In the genomic region with DNA sequence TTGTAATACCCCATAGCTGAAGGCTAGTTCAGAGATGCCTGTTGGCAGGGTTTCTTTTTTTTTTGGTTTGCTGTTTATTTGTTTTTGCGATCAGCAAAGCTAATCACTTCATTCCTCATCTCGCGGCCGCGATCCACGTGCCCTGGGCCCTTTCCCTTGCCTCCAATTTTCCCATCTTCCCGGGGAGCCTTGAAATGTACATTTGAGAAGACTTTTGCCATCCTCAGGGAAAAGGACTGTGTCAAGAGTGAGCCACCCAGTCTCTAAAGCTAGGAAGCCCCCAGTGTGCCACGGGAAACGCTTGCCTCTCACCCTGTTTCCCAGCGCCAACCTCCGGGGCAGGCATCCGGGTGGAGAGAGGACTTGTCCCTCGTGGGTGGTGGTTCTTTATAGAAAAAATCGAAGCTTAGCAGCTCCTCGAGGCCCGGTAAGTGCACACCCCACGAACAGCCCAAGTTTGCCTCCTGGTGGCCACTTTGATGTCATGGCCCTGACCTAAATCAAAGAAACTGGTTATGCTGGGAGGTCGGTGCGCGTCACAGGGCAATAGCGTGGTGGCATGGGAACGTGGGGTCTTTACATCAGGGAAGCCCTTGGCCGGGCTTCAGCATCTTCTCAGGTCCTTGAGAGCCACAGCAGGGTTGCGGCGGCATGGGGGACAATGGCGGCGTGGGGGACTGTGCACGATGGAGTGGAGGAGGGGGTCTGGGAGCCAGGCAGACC, we compare ENCODE assay signal across 8 cellular contexts. TPM values are rescaled to one million over a fixed set of nuclear protein-coding genes. Genes with fewer than 3 reads are reported as not detected.
DNase-seq lines count a peak whose midpoint lies in the region; ATAC-seq, FAIRE-seq and TF ChIP-seq lines count a peak whose summit lies in the region.

No MANE protein-coding gene starts in this region.

- CTCF ChIA-PET in K562 (lab: Yijun Ruan, JAX; ENCODE audit: low intra/inter-chr PET ratio), result interaction anchor here (1.7 kb wide), 1 partner anchor 181 kb away, joined by 3 read pairs; no protein-coding TSS in a partner anchor

- WGBS in K562 (ENCODE audit: insufficient coverage, low coverage, missing lambda C conversion rate), result 3% methylated on average over 10 of the region's 28 CpGs

- FAIRE-seq in K562 (lab: Jason Lieb, UNC), result no peak

- in situ Hi-C loops in K562 (cut with MboI), result no loop called here

- no peaks in the 10 kb centered on the region for H3K79me2 ChIP-seq in K562 (ENCODE audit: control insufficient read depth, insufficient read depth, low read length)

- POLR2A ChIA-PET in K562 (lab: Yijun Ruan, JAX), result no interaction called here

- H3K27ac Mint-ChIP-seq in stimulated activated effector memory CD8-positive, alpha-beta T cell treated with anti-CD3 and anti-CD28 coated beads, Interleukin-12 subunit alpha, Interleukin-12 subunit beta, amount 100 ng/mL, for 72 hours, result no peak overlapping the region

- no peak overlapping the region for H3K9ac ChIP-seq in K562 (ENCODE audit: insufficient read depth in 1 of 2, low read depth in 2 of 2, low read length in 2 of 2)

- TF ChIP-seq POLR2A in K562 (conservative IDR thresholded peaks at IDR 0.05), result no peak

- intact Hi-C loops in K562 (cut with micrococcal nuclease), result loop anchor here (2.0 to 5.0 kb wide), 2 partner anchors 42 to 182 kb away; no protein-coding TSS in a partner anchor

- H3K9me1 ChIP-seq in K562 (ENCODE audit: control insufficient read depth, insufficient read depth, low read length), result no peaks in the 10 kb centered on the region

- H3K27me3 ChIP-seq in K562 (ENCODE audit: control insufficient read depth in 2 of 2, insufficient read depth in 2 of 2, low read length in 2 of 2), result peaks cover 2 to 23% of the 10 kb centered on the region in 2 experiments; a peak in 4 of 5 replicates

- H3K9me3 ChIP-seq in K562 (replicated peaks; ENCODE audit: control insufficient read depth, insufficient read depth, low read depth, low read length), result no peaks in the 10 kb centered on the region

- no peak overlapping the region for H2AFZ ChIP-seq in K562 (ENCODE audit: low read depth, low read length)

- peak; percentile 60 to 65 (median 64) for TF ChIP-seq CTCF in K562 (IDR thresholded peaks at IDR 0.05 in 2 of 3, conservative IDR thresholded peaks at IDR 0.05 in 1 of 3; ENCODE audit: insufficient read depth in 2 of 3, low read depth in 1 of 3, low read length in 3 of 3)

- peaks cover 6% of the 10 kb centered on the region for H3K36me3 Mint-ChIP-seq in stimulated activated effector memory CD8-positive, alpha-beta T cell treated with anti-CD3 and anti-CD28 coated beads, Interleukin-12 subunit alpha, Interleukin-12 subunit beta, amount 100 ng/mL, for 72 hours

- H3K4me1 Mint-ChIP-seq in stimulated activated effector memory CD8-positive, alpha-beta T cell treated with anti-CD3 and anti-CD28 coated beads, Interleukin-12 subunit alpha, Interleukin-12 subunit beta, amount 100 ng/mL, for 72 hours, result peaks cover 9% of the 10 kb centered on the region

- BruUV-seq in K562 (replicated peaks; lab: Mats Ljungman, UMichigan), result no TSS peak

- no peaks in the 10 kb centered on the region for H4K20me1 ChIP-seq in K562 (replicated peaks; ENCODE audit: control insufficient read depth, insufficient read depth, low read length)

- H3K4me3 ChIP-seq in K562, result no peak overlapping the region

- H3K4me3 Mint-ChIP-seq in stimulated activated effector memory CD8-positive, alpha-beta T cell treated with anti-CD3 and anti-CD28 coated beads, Interleukin-12 subunit alpha, Interleukin-12 subunit beta, amount 100 ng/mL, for 72 hours, result no peak overlapping the region

- H3K4me1 ChIP-seq in K562 (replicated peaks in 1 of 2; ENCODE audit: control insufficient read depth in 2 of 2, insufficient read depth in 2 of 2, low read length in 2 of 2), result peaks cover 0 to 3% of the 10 kb centered on the region in 2 experiments; a peak in 2 of 5 replicates

- peak; percentile 54 to 68 for TF ChIP-seq RAD21 in K562 (CRISPR knock-in tag; conservative IDR thresholded peaks at IDR 0.05 in 1 of 2, IDR thresholded peaks at IDR 0.05 in 1 of 2)

- H3K36me3 ChIP-seq in K562 (ENCODE audit: control insufficient read depth, insufficient read depth, low read length), result no peaks in the 10 kb centered on the region

- no peak overlapping the region for H3K4me2 ChIP-seq in K562 (ENCODE audit: insufficient read depth, low read length)

- DNase-seq in GDM1 (lab: John Stamatoyannopoulos, UW) (peak; percentile 7), NCI-H460 (ENCODE audit: extremely low read depth, low read depth) (peak; percentile 44), K562 (ENCODE audit: extremely low read depth in 1 of 4, low spot score in 3 of 4) (peak; percentile 42 to 51 (median 50)), islet precursor cell (peak; percentile 60), SW480 (ENCODE audit: low spot score) (no peak), NCI-H524 treated with DMSO at 0.1 percent for 48 hours (lab: John Stamatoyannopoulos, UW) (no peak)
- no peak for DNase-seq in stimulated activated effector memory CD8-positive, alpha-beta T cell treated with anti-CD3 and anti-CD28 coated beads, Interleukin-12 subunit alpha, Interleukin-12 subunit beta, amount 100 ng/mL, for 72 hours (ENCODE audit: low spot score in 2 of 2)

- no peaks in the 10 kb centered on the region for H3K9me3 Mint-ChIP-seq in stimulated activated effector memory CD8-positive, alpha-beta T cell treated with anti-CD3 and anti-CD28 coated beads, Interleukin-12 subunit alpha, Interleukin-12 subunit beta, amount 100 ng/mL, for 72 hours

- no peak for TF ChIP-seq EP300 in K562 (IDR thresholded peaks at IDR 0.05; ENCODE audit: low read length)

- ATAC-seq in K562 (peak; percentile 93), GM21367 (IDR thresholded peaks at IDR 0.05; ENCODE audit: unreplicated experiment) (no peak)
- peak; percentile 37 for ATAC-seq in stimulated activated effector memory CD8-positive, alpha-beta T cell treated with anti-CD3 and anti-CD28 coated beads, Interleukin-12 subunit alpha, Interleukin-12 subunit beta, amount 100 ng/mL, for 72 hours

- no peak overlapping the region for H3K27ac ChIP-seq in K562 (ENCODE audit: extremely low read depth, low read depth, low read length)

TF ChIP-seq in K562, 482 proteins besides CTCF, POLR2A, EP300 and RAD21:
- 0 out of 2 replicates have a peak, but pooled peaks have one; percentile 29 for TF ChIP-seq SMC3 (conservative IDR thresholded peaks at IDR 0.05; ENCODE audit: insufficient read depth, low read depth, low read length)
- TF ChIP-seq TGIF2 (CRISPR knock-in tag; IDR thresholded peaks at IDR 0.05), result no peak
- no peak for TF ChIP-seq MXI1 (IDR thresholded peaks at IDR 0.05; ENCODE audit: low read depth, low read length)
- TF ChIP-seq, protein P1, sequence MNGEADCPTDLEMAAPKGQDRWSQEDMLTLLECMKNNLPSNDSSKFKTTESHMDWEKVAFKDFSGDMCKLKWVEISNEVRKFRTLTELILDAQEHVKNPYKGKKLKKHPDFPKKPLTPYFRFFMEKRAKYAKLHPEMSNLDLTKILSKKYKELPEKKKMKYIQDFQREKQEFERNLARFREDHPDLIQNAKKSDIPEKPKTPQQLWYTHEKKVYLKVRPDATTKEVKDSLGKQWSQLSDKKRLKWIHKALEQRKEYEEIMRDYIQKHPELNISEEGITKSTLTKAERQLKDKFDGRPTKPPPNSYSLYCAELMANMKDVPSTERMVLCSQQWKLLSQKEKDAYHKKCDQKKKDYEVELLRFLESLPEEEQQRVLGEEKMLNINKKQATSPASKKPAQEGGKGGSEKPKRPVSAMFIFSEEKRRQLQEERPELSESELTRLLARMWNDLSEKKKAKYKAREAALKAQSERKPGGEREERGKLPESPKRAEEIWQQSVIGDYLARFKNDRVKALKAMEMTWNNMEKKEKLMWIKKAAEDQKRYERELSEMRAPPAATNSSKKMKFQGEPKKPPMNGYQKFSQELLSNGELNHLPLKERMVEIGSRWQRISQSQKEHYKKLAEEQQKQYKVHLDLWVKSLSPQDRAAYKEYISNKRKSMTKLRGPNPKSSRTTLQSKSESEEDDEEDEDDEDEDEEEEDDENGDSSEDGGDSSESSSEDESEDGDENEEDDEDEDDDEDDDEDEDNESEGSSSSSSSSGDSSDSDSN (IDR thresholded peaks at IDR 0.05; ENCODE audit: borderline replicate concordance in 1 of 2, low read depth in 2 of 2, low read length in 2 of 2), result no peak
- TF ChIP-seq MEIS2 (IDR thresholded peaks at IDR 0.05; ENCODE audit: partially characterized antibody), result no peak
- no peak for TF ChIP-seq HCFC1 (IDR thresholded peaks at IDR 0.05; ENCODE audit: low read depth, low read length)

RNA-seq across cellular contexts. Expression of a gene that starts 42.0 kb away (rescaled TPM):
- 23.1 and 27.3 TPM in 2 replicates for total RNA-seq in NCI-H460 (2014; rRNA removed; shearing (Covaris generic))
- polyA plus RNA-seq in NCI-H460 (2014; cell fraction: nucleus; rRNA removed), result 10.9 and 15.3 TPM in 2 replicates
- 6.7 and 33.1 TPM in 2 replicates for total RNA-seq in K562 (2011; cell fraction: chromatin; rRNA removed; ENCODE audit: low replicate concordance)
- total RNA-seq in K562 (2011; cell fraction: nucleolus; rRNA removed), result 4.7 and 5.2 TPM in 2 replicates
- 10.0 and 14.1 TPM in 2 replicates for total RNA-seq in K562 (2011; cell fraction: nucleoplasm; rRNA removed)
- 23.0 and 27.7 TPM in 2 replicates for total RNA-seq in K562 (2014; rRNA removed)
- 19.6 and 20.9 TPM in 2 replicates for total RNA-seq in K562 (2014; rRNA removed; fragmentation: Illumina TruSeq; extraction: Trizol)
- total RNA-seq in K562 (2015; rRNA removed; fragmentation: Illumina TruSeq; extraction: Trizol), result 22.0 TPM in 2 replicates
- total RNA-seq in K562 (2021), result 12.6 and 13.3 TPM in 2 replicates
- 6.9 and 13.2 TPM in 2 replicates for polyA plus RNA-seq in K562 (2011; rRNA removed)
- 3.1 and 4.2 TPM in 2 replicates for polyA plus RNA-seq in K562 (2011; cell fraction: cytosol; rRNA removed)
- polyA plus RNA-seq in K562 (2011; cell fraction: nucleus; rRNA removed), result 7.7 and 12.7 TPM in 2 replicates
- 8.8 and 13.2 TPM in 2 replicates for polyA plus RNA-seq in K562 (2012)
- polyA plus RNA-seq in K562 (2014; fragmentation: Illumina TruSeq; extraction: Trizol), result 15.7 and 20.2 TPM in 2 replicates
- 1 to 10 TPM; 9.4 to 9.9 TPM for polyA plus RNA-seq in K562 (2014; fragmentation: Nextera tagmentation; extraction: Ambion mirVana)
- polyA plus RNA-seq in K562 (2014; rRNA removed), result 14.0 and 20.0 TPM in 2 replicates
- 6.6 and 13.2 TPM in 2 replicates for polyA minus RNA-seq in K562 (2011; rRNA and poly(A)+ RNA removed)
- 4.6 and 8.1 TPM in 2 replicates for polyA minus RNA-seq in K562 (2011; cell fraction: cytosol; rRNA and poly(A)+ RNA removed)
- polyA minus RNA-seq in K562 (2011; cell fraction: nucleus; rRNA and poly(A)+ RNA removed), result 7.5 and 8.6 TPM in 2 replicates

Comparison
In these comparisons a context has a peak if more than half of its experiments do, and no peak if none do; other contexts are left out.
1. DNase-seq: peak in GDM1 (single experiment), NCI-H460 (single experiment), K562 (4 of 4) and islet precursor cell (single experiment); none in stimulated activated effector memory CD8-positive, alpha-beta T cell treated with anti-CD3 and anti-CD28 coated beads, Interleukin-12 subunit alpha, Interleukin-12 subunit beta, amount 100 ng/mL, for 72 hours (0 of 2), SW480 (single experiment) and NCI-H524 treated with DMSO at 0.1 percent for 48 hours (single experiment).